8 cellular contexts compared by ENCODE assay signal in genomic region chr16:49754495-49755290, GRCh38.
DNase-seq lines count a peak whose midpoint lies in the region; ATAC-seq and TF ChIP-seq lines count a peak whose summit lies in the region.

No MANE protein-coding gene starts in this region.

- no peak for TF ChIP-seq CTCF in brain microvascular endothelial cell (IDR thresholded peaks at IDR 0.05; ENCODE audit: low read depth, low read length, missing control alignments)

- H3K36me3 Mint-ChIP-seq in stimulated activated memory B cell treated with anti-CD40 and anti-IgM and Interleukin-4, amounts not matched to agents 10 μg/mL and 1 μg/mL and 100 μg/mL, for 72 hours: no peaks in the 10 kb centered on the region
- H3K36me3 Mint-ChIP-seq in activated T-helper 17 cell treated with anti-CD3 and anti-CD28 coated beads, Interleukin-2, amount 50 U/mL, for 72 hours (ENCODE audit: low read depth): no peaks in the 10 kb centered on the region

- peak overlapping the region; percentile 49 for H3K4me3 ChIP-seq in brain microvascular endothelial cell (ENCODE audit: low read depth, low read length)

- H3K27ac ChIP-seq in brain microvascular endothelial cell: no peak overlapping the region

- ATAC-seq in left lobe of liver: peak; percentile 71
- peak; percentile 22 for ATAC-seq in stimulated activated memory B cell treated with anti-CD40 and anti-IgM and Interleukin-4, amounts not matched to agents 10 μg/mL and 1 μg/mL and 100 μg/mL, for 72 hours
- ATAC-seq in activated T-helper 17 cell treated with anti-CD3 and anti-CD28 coated beads, Interleukin-2, amount 50 U/mL, for 72 hours (replicated peaks): no peak
- ATAC-seq in GM19395 (IDR thresholded peaks at IDR 0.05; ENCODE audit: unreplicated experiment): no peak

- H3K27me3 ChIP-seq in brain microvascular endothelial cell (replicated peaks): no peaks in the 10 kb centered on the region

- H3K4me1 Mint-ChIP-seq in stimulated activated memory B cell treated with anti-CD40 and anti-IgM and Interleukin-4, amounts not matched to agents 10 μg/mL and 1 μg/mL and 100 μg/mL, for 72 hours: no peaks in the 10 kb centered on the region
- H3K4me1 Mint-ChIP-seq in activated T-helper 17 cell treated with anti-CD3 and anti-CD28 coated beads, Interleukin-2, amount 50 U/mL, for 72 hours: no peaks in the 10 kb centered on the region

- DNase-seq in HT1080 (ENCODE audit: low read depth) (peak; percentile 16), brain microvascular endothelial cell (peak; percentile 37), left lobe of liver (ENCODE audit: low spot score) (no peak), GOT3 (lab: John Stamatoyannopoulos, UW) (no peak), NCI-H510A (lab: John Stamatoyannopoulos, UW) (no peak)

- in situ Hi-C loops in brain microvascular endothelial cell (cut with HindIII; ENCODE audit: low pct_ligation_motif_present, low sequenced_read_pairs): no loop called here

- H3K4me3 Mint-ChIP-seq in stimulated activated memory B cell treated with anti-CD40 and anti-IgM and Interleukin-4, amounts not matched to agents 10 μg/mL and 1 μg/mL and 100 μg/mL, for 72 hours: no peak overlapping the region
- H3K4me3 Mint-ChIP-seq in activated T-helper 17 cell treated with anti-CD3 and anti-CD28 coated beads, Interleukin-2, amount 50 U/mL, for 72 hours: no peak overlapping the region

- H3K9me3 Mint-ChIP-seq in stimulated activated memory B cell treated with anti-CD40 and anti-IgM and Interleukin-4, amounts not matched to agents 10 μg/mL and 1 μg/mL and 100 μg/mL, for 72 hours: no peaks in the 10 kb centered on the region
- H3K9me3 Mint-ChIP-seq in activated T-helper 17 cell treated with anti-CD3 and anti-CD28 coated beads, Interleukin-2, amount 50 U/mL, for 72 hours: no peaks in the 10 kb centered on the region

- H3K36me3 ChIP-seq in brain microvascular endothelial cell (replicated peaks): no peaks in the 10 kb centered on the region

- no peak overlapping the region for H3K27ac Mint-ChIP-seq in stimulated activated memory B cell treated with anti-CD40 and anti-IgM and Interleukin-4, amounts not matched to agents 10 μg/mL and 1 μg/mL and 100 μg/mL, for 72 hours
- no peak overlapping the region for H3K27ac Mint-ChIP-seq in activated T-helper 17 cell treated with anti-CD3 and anti-CD28 coated beads, Interleukin-2, amount 50 U/mL, for 72 hours

- H3K27me3 Mint-ChIP-seq in stimulated activated memory B cell treated with anti-CD40 and anti-IgM and Interleukin-4, amounts not matched to agents 10 μg/mL and 1 μg/mL and 100 μg/mL, for 72 hours: peaks cover 66% of the 10 kb centered on the region
- peaks cover 44% of the 10 kb centered on the region for H3K27me3 Mint-ChIP-seq in activated T-helper 17 cell treated with anti-CD3 and anti-CD28 coated beads, Interleukin-2, amount 50 U/mL, for 72 hours

Comparison
In these comparisons a context has a peak if more than half of its experiments do, and no peak if none do; other contexts are left out.
1. DNase-seq: peak in HT1080 (single experiment) and brain microvascular endothelial cell (single experiment); none in left lobe of liver (single experiment), GOT3 (single experiment) and NCI-H510A (single experiment).
2. ATAC-seq: peak in left lobe of liver (single experiment) and stimulated activated memory B cell treated with anti-CD40 and anti-IgM and Interleukin-4, amounts not matched to agents 10 μg/mL and 1 μg/mL and 100 μg/mL, for 72 hours (single experiment); none in activated T-helper 17 cell treated with anti-CD3 and anti-CD28 coated beads, Interleukin-2, amount 50 U/mL, for 72 hours (single experiment) and GM19395 (single experiment).